ENCODE assay signal across 9 cellular contexts in genomic region chr4:25993564-25994185, GRCh38.
A peak's percentile ranks its signal among the peaks of the same experiment; 100 is the strongest.
DNase-seq lines count a peak whose midpoint lies in the region; ATAC-seq and TF ChIP-seq lines count a peak whose summit lies in the region.
"Had no signal": no experiment of that assay in that cellular context is flagged by ENCODE, and none has a peak within 500 bp of the region (broad histone marks: within the 10 kb centered on the region; RNA-seq: fewer than 3 reads in every experiment).

No MANE protein-coding gene starts in this region.

- H3K23ac ChIP-seq in H9 (ENCODE audit: insufficient read length, low read depth, low read length): no peak overlapping the region

- no peak overlapping the region for H2BK20ac ChIP-seq in H9 (ENCODE audit: low read depth, low read length, poor library complexity, severe bottlenecking)

- no peak overlapping the region for H2BK5ac ChIP-seq in H9 (ENCODE audit: insufficient read length, low read length)

- DNase-seq in H9 (peak; percentile 99), PC-9 (no peak), NCI-H2171 (lab: John Stamatoyannopoulos, UW) (no peak), NCI-H2029 (lab: John Stamatoyannopoulos, UW) (no peak)
- DNase-seq in stimulated activated CD4-positive, alpha-beta T cell treated with anti-CD3 and anti-CD28 coated beads, Interleukin-1b, Interleukin-23, amount 100 ng/mL, for 48 hours: peak; percentile 47
- DNase-seq: left cardiac atrium had no signal

- no peaks in the 10 kb centered on the region for H3F3A ChIP-seq in DOHH2 (ENCODE audit: control insufficient read depth, insufficient read depth)
- no peaks in the 10 kb centered on the region for H3F3A ChIP-seq in PC-9 (ENCODE audit: insufficient read depth, low read depth)

- CTCF ChIA-PET in PC-9 (lab: Charles Lee): no interaction called here

- H3K14ac ChIP-seq in H9 (ENCODE audit: insufficient read depth, low read length): no peak overlapping the region

- H3K79me1 ChIP-seq in H9 (ENCODE audit: insufficient read depth, low read depth, low read length, poor library complexity, severe bottlenecking): no peaks in the 10 kb centered on the region

- no peaks in the 10 kb centered on the region for H3K23me2 ChIP-seq in H9 (ENCODE audit: insufficient read length, low read depth, low read length, poor library complexity, severe bottlenecking)

- ATAC-seq in esophagus mucosa (peak; percentile 58), GM21737 (IDR thresholded peaks at IDR 0.05; ENCODE audit: unreplicated experiment) (no peak)

- no peak overlapping the region for H3T11ph ChIP-seq in H9 (ENCODE audit: low read length)

- H3K18ac ChIP-seq in H9 (ENCODE audit: insufficient read length, low read depth, low read length): no peak overlapping the region

- intact Hi-C loops in PC-9 (cut with micrococcal nuclease; ENCODE audit: unreplicated experiment): no loop called here

- H3K36me3 ChIP-seq in DOHH2 (ENCODE audit: control insufficient read depth, low read length) (no peaks in the 10 kb centered on the region), PC-9 (ENCODE audit: low read depth) (no peaks in the 10 kb centered on the region)

- no peak overlapping the region for H2BK15ac ChIP-seq in H9 (ENCODE audit: low read depth, low read length)

- H3K4me3 ChIP-seq in DOHH2 (ENCODE audit: low read length): no peak overlapping the region
- H3K4me3 ChIP-seq in PC-9: no peak overlapping the region

- H3K9me3 ChIP-seq in DOHH2 (ENCODE audit: control insufficient read depth, insufficient read depth, low read length) (no peaks in the 10 kb centered on the region), H9 (ENCODE audit: control insufficient read depth, low read depth, low read length) (no peaks in the 10 kb centered on the region), PC-9 (ENCODE audit: insufficient read depth, low read depth) (no peaks in the 10 kb centered on the region)

- no CpG with 5 or more reads among the region's 11 CpGs for WGBS in H9 (ENCODE audit: extremely low coverage, insufficient read length, low lambda C conversion rate)

- peak overlapping the region; percentile 96 to 98 (median 97) for H3K27ac Mint-ChIP-seq in H9

- peaks cover 16 to 21% of the 10 kb centered on the region in 2 experiments for H3K4me1 Mint-ChIP-seq in H9

- H3K27me3 ChIP-seq in DOHH2 (ENCODE audit: control insufficient read depth, low read length) (no peaks in the 10 kb centered on the region), H9 (ENCODE audit: insufficient read depth, low read length) (no peaks in the 10 kb centered on the region), PC-9 (ENCODE audit: insufficient read depth, low read depth) (no peaks in the 10 kb centered on the region)

- peaks cover 3 to 9% of the 10 kb centered on the region in 2 experiments; a peak in 4 of 5 replicates for H3K9me3 Mint-ChIP-seq in H9

- H3K56ac ChIP-seq in H9 (ENCODE audit: insufficient read length, low read depth, low read length): no peak overlapping the region

- no peak overlapping the region for H3K9ac ChIP-seq in H9 (ENCODE audit: extremely low read depth, insufficient read length, low read length)

- peak overlapping the region; percentile 6 to 47; a peak in 4 of 5 replicates for H3K4me3 Mint-ChIP-seq in H9

- 0 out of 2 replicates have a peak overlapping the region, but pooled peaks have one; percentile 10 for H3K4me2 ChIP-seq in DOHH2 (ENCODE audit: low read length)
- H3K4me2 ChIP-seq in H9 (ENCODE audit: insufficient read depth, insufficient read length, low read length): peak overlapping the region; percentile 4
- no peak overlapping the region for H3K4me2 ChIP-seq in PC-9

- POLR2A ChIA-PET in PC-9 (lab: Charles Lee; ENCODE audit: unreplicated experiment): interaction anchor here (0.5 kb wide), 1 partner anchor 198 kb away, joined by 12 read pairs; no protein-coding TSS in a partner anchor

- no peak overlapping the region for H2BK12ac ChIP-seq in H9 (ENCODE audit: insufficient read length, low read depth, low read length)

- H3K4ac ChIP-seq in H9 (ENCODE audit: low read depth, low read length): no peak overlapping the region

- peaks cover 0 to 10% (median 0%) of the 10 kb centered on the region in 3 experiments; a peak in 4 of 7 replicates for H3K36me3 Mint-ChIP-seq in H9 (ENCODE audit: insufficient read depth in 1 of 3, low read depth in 3 of 3)

- H2AK5ac ChIP-seq in H9 (ENCODE audit: insufficient read length, low read length): no peak overlapping the region

- no peaks in the 10 kb centered on the region for H3K79me2 ChIP-seq in DOHH2 (ENCODE audit: control insufficient read depth, low read length)
- H3K79me2 ChIP-seq in H9 (ENCODE audit: insufficient read depth, low read length): no peaks in the 10 kb centered on the region
- no peaks in the 10 kb centered on the region for H3K79me2 ChIP-seq in PC-9 (ENCODE audit: low read depth)

- no peaks in the 10 kb centered on the region for H3K27me3 Mint-ChIP-seq in H9 (ENCODE audit: low read depth)

- peaks cover 9% of the 10 kb centered on the region for H3K4me1 ChIP-seq in DOHH2 (ENCODE audit: control insufficient read depth, low read length)
- H3K4me1 ChIP-seq in H9 (ENCODE audit: insufficient read depth, low read length): no peaks in the 10 kb centered on the region; the same call in 1 of the 2 replicates
- no peaks in the 10 kb centered on the region for H3K4me1 ChIP-seq in PC-9 (replicated peaks; ENCODE audit: insufficient read depth)

- H3K9me2 ChIP-seq in DOHH2 (replicated peaks; ENCODE audit: control insufficient read depth, low read length) (no peaks in the 10 kb centered on the region), PC-9 (ENCODE audit: insufficient read depth) (no peaks in the 10 kb centered on the region)

- H2AFZ ChIP-seq in H9 (ENCODE audit: low read length) (no peak overlapping the region), PC-9 (no peak overlapping the region)

- no TSS peak for BruUV-seq in PC-9 (replicated peaks; lab: Mats Ljungman, UMichigan)

- H4K20me1 ChIP-seq in DOHH2 (ENCODE audit: control insufficient read depth, insufficient read depth, low read depth, low read length): no peaks in the 10 kb centered on the region
- no peaks in the 10 kb centered on the region for H4K20me1 ChIP-seq in H9 (ENCODE audit: control insufficient read depth, insufficient read depth, insufficient read length)
- H4K20me1 ChIP-seq in PC-9 (ENCODE audit: insufficient read depth): no peaks in the 10 kb centered on the region

- H4K91ac ChIP-seq in H9 (ENCODE audit: insufficient read length, low read depth, low read length): no peak overlapping the region

- no peak overlapping the region for H4K5ac ChIP-seq in H9 (ENCODE audit: insufficient read length, low read depth, low read length)

- H3K27ac ChIP-seq in DOHH2 (ENCODE audit: low read depth, low read length): no peak overlapping the region
- H3K27ac ChIP-seq in H9 (ENCODE audit: insufficient read length, low read depth, low read length): no peak overlapping the region
- H3K27ac ChIP-seq in PC-9: no peak overlapping the region

- H2BK120ac ChIP-seq in H9 (ENCODE audit: low read depth, low read length, poor library complexity, severe bottlenecking): no peak overlapping the region

- TF ChIP-seq CTCF in DOHH2 (IDR thresholded peaks at IDR 0.05; ENCODE audit: low read depth, low read length, poor library complexity, severe bottlenecking) (peak; percentile 54), H9 (conservative IDR thresholded peaks at IDR 0.05) (peak; percentile 79), PC-9 (conservative IDR thresholded peaks at IDR 0.05) (peak; percentile 22; the same call in 1 of the 2 replicates)

- H4K8ac ChIP-seq in H9 (replicated peaks; ENCODE audit: insufficient read length, low read depth, low read length): no peak overlapping the region

Comparison
In these comparisons a context has a peak if more than half of its experiments do, and no peak if none do; other contexts are left out.
1. CTCF ChIP-seq: peak in every context shown above with its lines; median percentile 79 in H9; 54 in DOHH2; 22 in PC-9.
2. DNase-seq: peak in H9 (single experiment) and stimulated activated CD4-positive, alpha-beta T cell treated with anti-CD3 and anti-CD28 coated beads, Interleukin-1b, Interleukin-23, amount 100 ng/mL, for 48 hours (single experiment); none in PC-9 (0 of 2), NCI-H2171 (single experiment) and NCI-H2029 (single experiment).